In the genomic region with DNA sequence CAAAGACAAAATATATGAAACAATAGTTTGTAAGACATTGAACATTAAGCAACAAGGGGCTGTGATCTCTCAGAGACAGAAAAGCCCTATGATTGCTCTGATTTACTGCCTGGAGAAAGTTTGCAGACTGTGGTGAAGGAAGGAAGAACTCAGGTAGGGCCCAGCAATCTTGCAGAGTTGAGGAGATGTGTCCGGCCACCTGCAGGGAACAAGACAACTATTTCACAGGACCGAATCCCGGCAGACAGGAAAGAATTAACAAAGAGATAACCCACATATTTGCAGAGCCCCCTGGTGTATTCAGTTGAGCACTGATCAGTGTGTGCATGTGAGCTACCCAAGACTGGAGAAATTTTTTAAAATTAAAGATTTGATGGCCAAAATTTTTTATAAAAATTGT, we compare ENCODE assay signal across 28 cellular contexts. TPM values are rescaled to one million over a fixed set of nuclear protein-coding genes. Genes with fewer than 3 reads are reported as not detected.
"Had no signal": no experiment of that assay in that cellular context is flagged by ENCODE, and none has a peak within 500 bp of the region (broad histone marks: within the 10 kb centered on the region; RNA-seq: fewer than 3 reads in every experiment).

No MANE protein-coding gene starts in this region.

- H3K4me3 Mint-ChIP-seq: activated CD4-positive, alpha-beta memory T cell treated with anti-CD3 and anti-CD28 coated beads, Interleukin-2, amount 10 ng/mL, durations not matched to agents 7 days and 5 days; activated CD4-positive, alpha-beta T cell treated with anti-CD3 and anti-CD28 coated beads, Interleukin-2, amount 10 ng/mL, durations not matched to agents 7 days and 5 days; activated naive CD4-positive, alpha-beta T cell treated with anti-CD3 and anti-CD28 coated beads, Interleukin-2, amount 10 ng/mL, durations not matched to agents 7 days and 5 days; activated naive CD8-positive, alpha-beta T cell; activated T-cell treated with anti-CD3 and anti-CD28 coated beads, Interleukin-2, amount 50 U/mL, for 24 hours; activated T-cell treated with anti-CD3 and anti-CD28 coated beads, Interleukin-2, amount 50 U/mL, for 72 hours; central memory CD8-positive, alpha-beta T cell; effector memory CD8-positive, alpha-beta T cell had no signal

- ATAC-seq: activated T-cell treated with anti-CD3 and anti-CD28 coated beads, Interleukin-2, amount 50 U/mL, for 72 hours; effector memory CD8-positive, alpha-beta T cell had no signal

- H3K27me3 Mint-ChIP-seq: activated CD4-positive, alpha-beta memory T cell treated with anti-CD3 and anti-CD28 coated beads, Interleukin-2, amount 10 ng/mL, durations not matched to agents 7 days and 5 days; activated CD4-positive, alpha-beta T cell treated with anti-CD3 and anti-CD28 coated beads, Interleukin-2, amount 10 ng/mL, durations not matched to agents 7 days and 5 days; activated naive CD4-positive, alpha-beta T cell treated with anti-CD3 and anti-CD28 coated beads, Interleukin-2, amount 10 ng/mL, durations not matched to agents 7 days and 5 days; central memory CD8-positive, alpha-beta T cell had no signal

- DNase-seq: activated CD4-positive, alpha-beta memory T cell treated with anti-CD3 and anti-CD28 coated beads, Interleukin-2, amount 10 ng/mL, durations not matched to agents 7 days and 5 days; activated CD4-positive, alpha-beta T cell treated with anti-CD3 and anti-CD28 coated beads for 1 hour; activated CD4-positive, alpha-beta T cell treated with anti-CD3 and anti-CD28 coated beads for 4 hours; activated CD4-positive, alpha-beta T cell treated with anti-CD3 and anti-CD28 coated beads, Interleukin-2, amount 10 ng/mL, durations not matched to agents 7 days and 5 days; activated CD4-positive, alpha-beta T cell treated with anti-CD3 and anti-CD28 coated beads, Interleukin-2, amount 50 U/mL, for 4 hours; activated CD8-positive, alpha-beta memory T cell treated with anti-CD3 and anti-CD28 coated beads, Interleukin-2, amount 50 U/mL, for 48 hours; activated gamma-delta T cell; activated naive CD4-positive, alpha-beta T cell; activated naive CD4-positive, alpha-beta T cell treated with anti-CD3 and anti-CD28 coated beads, Interleukin-2, amount 10 ng/mL, durations not matched to agents 7 days and 5 days; activated T-cell treated with anti-CD3 and anti-CD28 coated beads for 4 hours; activated T-cell treated with anti-CD3 and anti-CD28 coated beads, Interleukin-2, amount 50 U/mL, for 24 hours; activated T-cell treated with anti-CD3 and anti-CD28 coated beads, Interleukin-2, amount 50 U/mL, for 72 hours; anterior cingulate cortex; brain microvascular endothelial cell; cortex of kidney; dermis blood vessel endothelial cell; effector CD4-positive, alpha-beta T cell; effector memory CD8-positive, alpha-beta T cell; head of caudate nucleus; T-helper 2 cell had no signal

- H3K36me3 Mint-ChIP-seq: activated naive CD4-positive, alpha-beta T cell treated with anti-CD3 and anti-CD28 coated beads, Interleukin-2, amount 10 ng/mL, durations not matched to agents 7 days and 5 days; activated naive CD8-positive, alpha-beta T cell had no signal

- H3K4me1 Mint-ChIP-seq: activated CD4-positive, alpha-beta memory T cell treated with anti-CD3 and anti-CD28 coated beads, Interleukin-2, amount 10 ng/mL, durations not matched to agents 7 days and 5 days; activated CD4-positive, alpha-beta T cell treated with anti-CD3 and anti-CD28 coated beads, Interleukin-2, amount 10 ng/mL, durations not matched to agents 7 days and 5 days; activated naive CD4-positive, alpha-beta T cell treated with anti-CD3 and anti-CD28 coated beads, Interleukin-2, amount 10 ng/mL, durations not matched to agents 7 days and 5 days; central memory CD8-positive, alpha-beta T cell had no signal

- H3K36me3 ChIP-seq: brain microvascular endothelial cell had no signal

- H3K9me3 Mint-ChIP-seq: activated CD4-positive, alpha-beta memory T cell treated with anti-CD3 and anti-CD28 coated beads, Interleukin-2, amount 10 ng/mL, durations not matched to agents 7 days and 5 days; activated CD4-positive, alpha-beta T cell treated with anti-CD3 and anti-CD28 coated beads, Interleukin-2, amount 10 ng/mL, durations not matched to agents 7 days and 5 days; activated naive CD4-positive, alpha-beta T cell treated with anti-CD3 and anti-CD28 coated beads, Interleukin-2, amount 10 ng/mL, durations not matched to agents 7 days and 5 days; activated T-cell treated with anti-CD3 and anti-CD28 coated beads, Interleukin-2, amount 50 U/mL, for 24 hours; activated T-cell treated with anti-CD3 and anti-CD28 coated beads, Interleukin-2, amount 50 U/mL, for 72 hours; effector memory CD8-positive, alpha-beta T cell had no signal

- H3K27ac ChIP-seq: brain microvascular endothelial cell, epithelial cell of prostate had no signal

- H3K27ac Mint-ChIP-seq: activated CD4-positive, alpha-beta memory T cell treated with anti-CD3 and anti-CD28 coated beads, Interleukin-2, amount 10 ng/mL, durations not matched to agents 7 days and 5 days; activated CD4-positive, alpha-beta T cell treated with anti-CD3 and anti-CD28 coated beads, Interleukin-2, amount 10 ng/mL, durations not matched to agents 7 days and 5 days; activated naive CD4-positive, alpha-beta T cell treated with anti-CD3 and anti-CD28 coated beads, Interleukin-2, amount 10 ng/mL, durations not matched to agents 7 days and 5 days; activated naive CD8-positive, alpha-beta T cell; activated T-cell treated with anti-CD3 and anti-CD28 coated beads, Interleukin-2, amount 50 U/mL, for 24 hours; activated T-cell treated with anti-CD3 and anti-CD28 coated beads, Interleukin-2, amount 50 U/mL, for 72 hours; effector memory CD8-positive, alpha-beta T cell had no signal

- H3K27me3 ChIP-seq: brain microvascular endothelial cell had no signal

- FAIRE-seq: bronchial epithelial cell, endometrium, endothelial cell of umbilical vein, frontal cortex had no signal

RNA-seq across cellular contexts. Expression of a gene that starts 58.3 kb away (rescaled TPM):
- total RNA-seq: activated CD4-positive, alpha-beta memory T cell treated with anti-CD3 and anti-CD28 coated beads, Interleukin-2, amount 10 ng/mL, durations not matched to agents 7 days and 5 days; activated CD4-positive, alpha-beta T cell treated with anti-CD3 and anti-CD28 coated beads, Interleukin-2, amount 10 ng/mL, durations not matched to agents 7 days and 5 days; activated T-cell treated with anti-CD3 and anti-CD28 coated beads, Interleukin-2, amount 50 U/mL, for 72 hours; endothelial cell of umbilical vein; T-helper 1 cell treated with Interleukin-12 subunit alpha and Interleukin-12 subunit beta and Interleukin-4 antibody, amounts not matched to agents 30 ng/mL and 1 ng/mL, for 36 hours had no signal
- polyA plus RNA-seq: endothelial cell of umbilical vein had no signal
